Comparison of ENCODE assay signal across 8 cellular contexts in genomic region chr14:71931492-71932228, GRCh38. TPM values are rescaled to one million over a fixed set of nuclear protein-coding genes. Genes with fewer than 3 reads are reported as not detected.
DNase-seq lines count a peak whose midpoint lies in the region; ATAC-seq and TF ChIP-seq lines count a peak whose summit lies in the region.

No MANE protein-coding gene starts in this region.

- ATAC-seq in HCT116: peak; percentile 68
- ATAC-seq in HG02870 (IDR thresholded peaks at IDR 0.05; ENCODE audit: unreplicated experiment): no peak

- RAD21 ChIA-PET in HCT116 (lab: Charles Lee; ENCODE audit: low non-redundant PET in 1 of 2, low total read pairs in 2 of 2, uncharacterized antibody in 2 of 2, unreplicated experiment in 2 of 2): no interaction called here

- no peak for TF ChIP-seq POLR2A in HCT116 (IDR thresholded peaks at IDR 0.05; ENCODE audit: borderline replicate concordance, extremely low read depth, insufficient read depth, insufficient read length)

- no peaks in the 10 kb centered on the region for H3K4me1 ChIP-seq in CD8-positive, alpha-beta memory T cell (ENCODE audit: insufficient read depth, low read length)
- peaks cover 5 to 14% of the 10 kb centered on the region in 2 experiments for H3K4me1 ChIP-seq in HCT116 (ENCODE audit: control insufficient read depth in 1 of 2, insufficient read depth in 2 of 2, low read length in 2 of 2)
- no peaks in the 10 kb centered on the region for H3K4me1 ChIP-seq in ectodermal cell (ENCODE audit: control insufficient read depth, insufficient read depth, low read length)
- peaks cover 15% of the 10 kb centered on the region for H3K4me1 ChIP-seq in neural progenitor cell

- BruUV-seq in HCT116 (replicated peaks; lab: Mats Ljungman, UMichigan): no TSS peak

- H3K4me1 Mint-ChIP-seq in CD8-positive, alpha-beta memory T cell: peaks cover 11 to 19% (median 19%) of the 10 kb centered on the region in 3 donors
- H3K4me1 Mint-ChIP-seq in neural progenitor cell: peaks cover 13% of the 10 kb centered on the region

- TF ChIP-seq RAD21 in HCT116 (IDR thresholded peaks at IDR 0.05; ENCODE audit: low read depth): peak; percentile 40

- POLR2A ChIA-PET in CD8-positive, alpha-beta memory T cell (lab: Charles Lee): no interaction called here
- POLR2A ChIA-PET in HCT116 (lab: Charles Lee): no interaction called here

- no peaks in the 10 kb centered on the region for H3K36me3 ChIP-seq in CD8-positive, alpha-beta memory T cell (ENCODE audit: insufficient read depth, low read length)
- no peaks in the 10 kb centered on the region for H3K36me3 ChIP-seq in HCT116 (ENCODE audit: control insufficient read depth in 1 of 2, insufficient read depth in 2 of 2, low read length in 2 of 2)
- no peaks in the 10 kb centered on the region for H3K36me3 ChIP-seq in ectodermal cell (ENCODE audit: control insufficient read depth, insufficient read depth, low read length)
- no peaks in the 10 kb centered on the region for H3K36me3 ChIP-seq in neural progenitor cell

- H3K4me2 ChIP-seq in HCT116 (ENCODE audit: low read length): peak overlapping the region; percentile 68
- H3K4me2 ChIP-seq in neural progenitor cell: peak overlapping the region; percentile 99

- H3K4me3 ChIP-seq in CD8-positive, alpha-beta memory T cell (ENCODE audit: low read length): no peak overlapping the region
- H3K4me3 ChIP-seq in HCT116 (replicated peaks in 1 of 2; ENCODE audit: low read depth in 1 of 2, low read length in 2 of 2): peak overlapping the region; percentile 23 to 41
- peak overlapping the region; percentile 25 for H3K4me3 ChIP-seq in ectodermal cell (ENCODE audit: insufficient read depth, low read depth, low read length)
- peak overlapping the region; percentile 68 for H3K4me3 ChIP-seq in neural progenitor cell

- no peaks in the 10 kb centered on the region for H3K9me3 ChIP-seq in CD8-positive, alpha-beta memory T cell (ENCODE audit: low read length)
- H3K9me3 ChIP-seq in HCT116 (ENCODE audit: control insufficient read depth in 1 of 2, insufficient read depth in 1 of 2, low read depth in 1 of 2, low read length in 2 of 2) (no peaks in the 10 kb centered on the region), ectodermal cell (ENCODE audit: control insufficient read depth, low read length) (no peaks in the 10 kb centered on the region), neural progenitor cell (ENCODE audit: low read depth) (no peaks in the 10 kb centered on the region)

- no peaks in the 10 kb centered on the region for H4K20me1 ChIP-seq in HCT116 (ENCODE audit: insufficient read depth)
- peaks cover 4% of the 10 kb centered on the region for H4K20me1 ChIP-seq in neural progenitor cell (ENCODE audit: low read depth)

- H3K79me2 ChIP-seq in HCT116 (ENCODE audit: insufficient read depth, low read length): no peaks in the 10 kb centered on the region
- no peaks in the 10 kb centered on the region for H3K79me2 ChIP-seq in neural progenitor cell (ENCODE audit: low read depth)

- H3K36me3 Mint-ChIP-seq in CD8-positive, alpha-beta memory T cell: no peaks in the 10 kb centered on the region
- no peaks in the 10 kb centered on the region for H3K36me3 Mint-ChIP-seq in neural progenitor cell

- no peak for TF ChIP-seq CTCF in HCT116 (IDR thresholded peaks at IDR 0.05 in 2 of 3, conservative IDR thresholded peaks at IDR 0.05 in 1 of 3; ENCODE audit: borderline replicate concordance in 1 of 3, insufficient read depth in 1 of 3, low read depth in 2 of 3, low read length in 2 of 3)
- TF ChIP-seq CTCF in neural progenitor cell (IDR thresholded peaks at IDR 0.05): no peak

- peaks cover 3% of the 10 kb centered on the region for H3K27me3 ChIP-seq in CD8-positive, alpha-beta memory T cell (ENCODE audit: insufficient read depth, low read length, poor library complexity, severe bottlenecking)
- H3K27me3 ChIP-seq in HCT116 (ENCODE audit: insufficient read depth, low read length) (no peaks in the 10 kb centered on the region), ectodermal cell (ENCODE audit: control insufficient read depth, insufficient read depth, low read length, poor library complexity, severe bottlenecking) (peaks cover 44% of the 10 kb centered on the region), neural progenitor cell (peaks cover 57% of the 10 kb centered on the region)

- H3K9me3 Mint-ChIP-seq in CD8-positive, alpha-beta memory T cell: peaks cover 0 to 2% (median 0%) of the 10 kb centered on the region in 5 donors
- peaks cover 4% of the 10 kb centered on the region for H3K9me3 Mint-ChIP-seq in neural progenitor cell

- peak overlapping the region in 5 of 7 donors; percentile 1 to 46 (median 33) for H3K4me3 Mint-ChIP-seq in CD8-positive, alpha-beta memory T cell
- peak overlapping the region; percentile 56 for H3K4me3 Mint-ChIP-seq in neural progenitor cell

- H3K27ac ChIP-seq in CD8-positive, alpha-beta memory T cell (ENCODE audit: low read depth, low read length): no peak overlapping the region
- no peak overlapping the region for H3K27ac ChIP-seq in HCT116 (ENCODE audit: low read depth, low read length)
- no peak overlapping the region for H3K27ac ChIP-seq in ectodermal cell (ENCODE audit: insufficient read depth, low read depth, low read length, poor library complexity, severe bottlenecking)
- H3K27ac ChIP-seq in neural progenitor cell: no peak overlapping the region

- no peak for DNase-seq in CD8-positive, alpha-beta memory T cell
- DNase-seq in HCT116 (ENCODE audit: low read depth, low spot score) (no peak), neural progenitor cell (ENCODE audit: low spot score) (peak; percentile 68), cerebellar nuclear complex (lab: John Stamatoyannopoulos, UW) (no peak), kidney glomerular epithelial cell (lab: John Stamatoyannopoulos, UW) (no peak), T-helper 9 cell (no peak)

- 15 to 16% methylated on average over 36 of the region's 36 CpGs for WGBS in ectodermal cell, 2 experiments

- H3K27me3 Mint-ChIP-seq in CD8-positive, alpha-beta memory T cell: peaks cover 35 to 71% of the 10 kb centered on the region in 2 donors
- H3K27me3 Mint-ChIP-seq in neural progenitor cell (ENCODE audit: insufficient read depth, low read depth): peaks cover 27% of the 10 kb centered on the region

- peaks cover 12% of the 10 kb centered on the region for H3F3A ChIP-seq in neural progenitor cell (ENCODE audit: low read depth)

- intact Hi-C loops in HCT116 (cut with micrococcal nuclease): loop anchor here (1.0 to 5.0 kb wide), 2 partner anchors 361 to 491 kb away; no protein-coding TSS in a partner anchor

- CTCF ChIA-PET in CD8-positive, alpha-beta memory T cell (lab: Charles Lee): no interaction called here
- CTCF ChIA-PET in HCT116 (lab: Charles Lee): interaction anchor here (0.7 to 1.1 kb wide), 2 partner anchors 92 to 305 kb away, joined by 4 to 8 read pairs; no protein-coding TSS in a partner anchor

- H3K9ac ChIP-seq in HCT116 (ENCODE audit: low read length) (0 out of 2 replicates have a peak overlapping the region, but pooled peaks have one; percentile 2), neural progenitor cell (no peak overlapping the region)

- H3K9me2 ChIP-seq in HCT116 (ENCODE audit: insufficient read depth): no peaks in the 10 kb centered on the region

- H3K27ac Mint-ChIP-seq in CD8-positive, alpha-beta memory T cell: peak overlapping the region in 1 of 8 donors; percentile 8
- no peak overlapping the region for H3K27ac Mint-ChIP-seq in neural progenitor cell

- H2AFZ ChIP-seq in HCT116 (ENCODE audit: low read depth, low read length, poor library complexity, severe bottlenecking) (peak overlapping the region; percentile 72), neural progenitor cell (replicated peaks) (peak overlapping the region; percentile 47)

TF ChIP-seq in HCT116, 20 proteins besides CTCF, POLR2A, EP300 and RAD21:
- TF ChIP-seq CEBPB (IDR thresholded peaks at IDR 0.05; ENCODE audit: low read depth): no peak
- TF ChIP-seq FOSL1 (IDR thresholded peaks at IDR 0.05; ENCODE audit: low read depth): no peak
- peak; percentile 12 for TF ChIP-seq CBX3 (IDR thresholded peaks at IDR 0.05; ENCODE audit: low read depth)
- 0 out of 2 replicates have a peak, but pooled peaks have one; percentile 38 for TF ChIP-seq SIN3A (IDR thresholded peaks at IDR 0.05; ENCODE audit: low read depth)

RNA-seq across cellular contexts. Expression of gene RGS6, which starts 0.6 kb away (rescaled TPM):
- under 1 TPM; 0.60 to 0.88 TPM for total RNA-seq in CD8-positive, alpha-beta memory T cell
- not detected for polyA plus RNA-seq in CD8-positive, alpha-beta memory T cell
- total RNA-seq in HCT116 (2021; ENCODE audit: unreplicated experiment) (4.7 TPM), neural progenitor cell (ENCODE audit: low replicate concordance) (0.80 and 2.0 TPM in 2 replicates)
- polyA plus RNA-seq in HCT116 (2012): 1.8 and 2.1 TPM in 2 replicates
- 1.7 TPM for polyA plus RNA-seq in ectodermal cell (2013, experiment 1 of 4)
- polyA plus RNA-seq in ectodermal cell (2013, experiment 2 of 4): 1.2 TPM
- polyA plus RNA-seq in ectodermal cell (2013, experiment 3 of 4): 0.75 TPM
- polyA plus RNA-seq in ectodermal cell (2013, experiment 4 of 4): 0.89 TPM
